Comparison of ENCODE assay signal across 2 cellular contexts in genomic region chr12:80589091-80589490, GRCh38.
TF ChIP-seq lines count a peak whose summit lies in the region.

No MANE protein-coding gene starts in this region.

TF ChIP-seq in IMR-90, 13 proteins besides CTCF, POLR2A, EP300 and RAD21:
- no peak for TF ChIP-seq RCOR1 (IDR thresholded peaks at IDR 0.05; ENCODE audit: insufficient replicate concordance, low read length)

TF ChIP-seq in H1, 55 proteins besides CTCF, POLR2A, EP300 and RAD21:
- no peak for TF ChIP-seq YY1 (IDR thresholded peaks at IDR 0.05; ENCODE audit: low read depth, low read length)
- no peak for TF ChIP-seq ATF2 (IDR thresholded peaks at IDR 0.05; ENCODE audit: low read length)
- TF ChIP-seq CHD2 (IDR thresholded peaks at IDR 0.05; ENCODE audit: low read length) = no peak
- TF ChIP-seq JUND (IDR thresholded peaks at IDR 0.05; ENCODE audit: low read length) = no peak
- TF ChIP-seq TEAD4 (IDR thresholded peaks at IDR 0.05; ENCODE audit: low read depth, low read length) = no peak
- no peak for TF ChIP-seq KDM5A (IDR thresholded peaks at IDR 0.05; ENCODE audit: low read length)
- TF ChIP-seq CHD7 (IDR thresholded peaks at IDR 0.05; ENCODE audit: insufficient replicate concordance, low read length) = no peak
- no peak for TF ChIP-seq SIX5 (IDR thresholded peaks at IDR 0.05; ENCODE audit: low read depth, low read length)
- no peak for TF ChIP-seq SUZ12 (IDR thresholded peaks at IDR 0.05; ENCODE audit: low read length)
- TF ChIP-seq CREB1 (IDR thresholded peaks at IDR 0.05) = no peak
- no peak for TF ChIP-seq HDAC6 (IDR thresholded peaks at IDR 0.05; ENCODE audit: low read depth, low read length)
- TF ChIP-seq CTBP2 (IDR thresholded peaks at IDR 0.05; ENCODE audit: borderline replicate concordance, insufficient read depth, insufficient read length, low read length) = no peak
TF ChIP-seq in H1: peak in this region for 0.
